Comparison of ENCODE assay signal across 1 cellular context in the genomic region with DNA sequence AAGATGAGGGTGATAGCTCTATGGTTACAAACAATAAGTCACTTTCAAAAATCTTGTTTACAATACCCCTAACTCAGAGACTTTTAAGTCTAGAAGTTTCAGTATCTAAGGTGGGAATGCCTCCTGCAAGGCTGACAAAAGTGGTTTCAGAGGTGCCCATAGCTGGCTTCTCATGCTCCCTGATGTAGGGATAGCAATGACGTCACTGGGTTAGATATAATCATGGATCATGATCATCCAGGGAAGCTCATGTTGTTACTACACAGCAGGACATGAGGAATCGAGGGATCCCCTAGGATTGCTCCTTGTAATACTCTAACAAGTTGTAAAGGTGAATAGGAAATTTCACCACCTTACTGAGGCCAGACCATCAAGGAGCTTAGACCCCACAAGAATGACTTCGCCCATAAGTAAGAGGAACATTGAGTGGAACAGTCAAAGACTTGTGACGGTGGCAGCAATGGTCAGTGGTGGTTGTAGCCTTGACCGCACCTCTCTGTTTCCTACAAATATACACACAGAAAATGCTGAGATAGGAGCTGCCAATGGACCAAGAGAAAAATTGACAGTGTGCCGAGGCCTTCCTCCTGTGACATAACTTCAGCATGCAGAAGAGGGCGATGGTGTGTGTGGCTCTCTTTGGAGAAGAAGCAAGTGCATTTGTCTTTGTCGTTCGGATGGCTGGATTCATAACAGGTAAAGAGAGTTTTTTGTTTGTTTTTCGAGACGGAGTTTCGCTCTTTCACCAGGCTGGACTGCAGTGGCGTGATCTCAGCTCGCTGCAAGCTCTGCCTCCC.
TF ChIP-seq lines count a peak whose summit lies in the region.

No MANE protein-coding gene starts in this region.

TF ChIP-seq in HepG2, 621 proteins besides CTCF, POLR2A, EP300 and RAD21:
- TF ChIP-seq ATF7 (IDR thresholded peaks at IDR 0.05) (peak; percentile 96), ATF7 (CRISPR knock-in tag; IDR thresholded peaks at IDR 0.05) (no peak), YEATS4 (CRISPR knock-in tag; IDR thresholded peaks at IDR 0.05; ENCODE audit: borderline replicate concordance) (no peak), CREB1 (IDR thresholded peaks at IDR 0.05) (peak; percentile 92), CREB1 (CRISPR knock-in tag; IDR thresholded peaks at IDR 0.05) (no peak), MAFF (IDR thresholded peaks at IDR 0.05; ENCODE audit: low read depth, low read length) (no peak), STAG1 (CRISPR knock-in tag; IDR thresholded peaks at IDR 0.05) (peak; percentile 22)
